In the genomic region with DNA sequence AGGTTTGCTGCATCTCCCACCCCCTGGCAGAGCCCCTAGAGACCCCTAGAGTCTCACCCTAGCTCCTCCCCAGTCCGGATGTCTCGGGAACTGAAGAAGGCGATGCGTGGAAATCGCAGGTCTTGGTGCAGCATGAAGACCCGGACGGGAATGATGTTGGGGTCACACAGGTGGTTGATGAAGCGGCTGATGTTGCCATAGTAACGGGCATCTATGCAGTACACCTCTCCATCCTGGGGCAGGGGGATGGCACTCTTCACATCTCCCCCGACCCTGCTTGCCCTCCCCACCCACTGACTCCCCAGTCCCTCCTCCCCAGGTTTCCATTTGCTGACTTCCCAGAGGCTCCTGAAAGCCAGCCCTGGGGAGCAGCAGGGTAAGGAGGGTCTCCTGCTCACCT, we compare ENCODE assay signal across 1 cellular context.
TF ChIP-seq lines count a peak whose summit lies in the region.

No MANE protein-coding gene starts in this region.

TF ChIP-seq in GM23338, 12 proteins besides CTCF, POLR2A, EP300 and RAD21:
- no peak for TF ChIP-seq EZH2 (IDR thresholded peaks at IDR 0.05; ENCODE audit: low read depth, unreplicated experiment)
- TF ChIP-seq CREB1 (CRISPR knock-in tag; IDR thresholded peaks at IDR 0.05; ENCODE audit: low read depth): no peak
- TF ChIP-seq EZH2phosphoT487 (IDR thresholded peaks at IDR 0.05; ENCODE audit: unreplicated experiment): no peak
- TF ChIP-seq, protein P1, sequence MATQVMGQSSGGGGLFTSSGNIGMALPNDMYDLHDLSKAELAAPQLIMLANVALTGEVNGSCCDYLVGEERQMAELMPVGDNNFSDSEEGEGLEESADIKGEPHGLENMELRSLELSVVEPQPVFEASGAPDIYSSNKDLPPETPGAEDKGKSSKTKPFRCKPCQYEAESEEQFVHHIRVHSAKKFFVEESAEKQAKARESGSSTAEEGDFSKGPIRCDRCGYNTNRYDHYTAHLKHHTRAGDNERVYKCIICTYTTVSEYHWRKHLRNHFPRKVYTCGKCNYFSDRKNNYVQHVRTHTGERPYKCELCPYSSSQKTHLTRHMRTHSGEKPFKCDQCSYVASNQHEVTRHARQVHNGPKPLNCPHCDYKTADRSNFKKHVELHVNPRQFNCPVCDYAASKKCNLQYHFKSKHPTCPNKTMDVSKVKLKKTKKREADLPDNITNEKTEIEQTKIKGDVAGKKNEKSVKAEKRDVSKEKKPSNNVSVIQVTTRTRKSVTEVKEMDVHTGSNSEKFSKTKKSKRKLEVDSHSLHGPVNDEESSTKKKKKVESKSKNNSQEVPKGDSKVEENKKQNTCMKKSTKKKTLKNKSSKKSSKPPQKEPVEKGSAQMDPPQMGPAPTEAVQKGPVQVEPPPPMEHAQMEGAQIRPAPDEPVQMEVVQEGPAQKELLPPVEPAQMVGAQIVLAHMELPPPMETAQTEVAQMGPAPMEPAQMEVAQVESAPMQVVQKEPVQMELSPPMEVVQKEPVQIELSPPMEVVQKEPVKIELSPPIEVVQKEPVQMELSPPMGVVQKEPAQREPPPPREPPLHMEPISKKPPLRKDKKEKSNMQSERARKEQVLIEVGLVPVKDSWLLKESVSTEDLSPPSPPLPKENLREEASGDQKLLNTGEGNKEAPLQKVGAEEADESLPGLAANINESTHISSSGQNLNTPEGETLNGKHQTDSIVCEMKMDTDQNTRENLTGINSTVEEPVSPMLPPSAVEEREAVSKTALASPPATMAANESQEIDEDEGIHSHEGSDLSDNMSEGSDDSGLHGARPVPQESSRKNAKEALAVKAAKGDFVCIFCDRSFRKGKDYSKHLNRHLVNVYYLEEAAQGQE (IDR thresholded peaks at IDR 0.05; ENCODE audit: unreplicated experiment): no peak
- TF ChIP-seq ZNF331 (CRISPR knock-in tag; IDR thresholded peaks at IDR 0.05; ENCODE audit: low read depth): no peak
- TF ChIP-seq STAT1 (IDR thresholded peaks at IDR 0.05; ENCODE audit: unreplicated experiment): no peak
- no peak for TF ChIP-seq POLR2AphosphoS5 (IDR thresholded peaks at IDR 0.05; ENCODE audit: low read depth)
- TF ChIP-seq, protein P2, sequence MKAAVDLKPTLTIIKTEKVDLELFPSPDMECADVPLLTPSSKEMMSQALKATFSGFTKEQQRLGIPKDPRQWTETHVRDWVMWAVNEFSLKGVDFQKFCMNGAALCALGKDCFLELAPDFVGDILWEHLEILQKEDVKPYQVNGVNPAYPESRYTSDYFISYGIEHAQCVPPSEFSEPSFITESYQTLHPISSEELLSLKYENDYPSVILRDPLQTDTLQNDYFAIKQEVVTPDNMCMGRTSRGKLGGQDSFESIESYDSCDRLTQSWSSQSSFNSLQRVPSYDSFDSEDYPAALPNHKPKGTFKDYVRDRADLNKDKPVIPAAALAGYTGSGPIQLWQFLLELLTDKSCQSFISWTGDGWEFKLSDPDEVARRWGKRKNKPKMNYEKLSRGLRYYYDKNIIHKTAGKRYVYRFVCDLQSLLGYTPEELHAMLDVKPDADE (IDR thresholded peaks at IDR 0.05): no peak
- TF ChIP-seq JUNB (IDR thresholded peaks at IDR 0.05; ENCODE audit: unreplicated experiment): no peak
- TF ChIP-seq, protein P3, sequence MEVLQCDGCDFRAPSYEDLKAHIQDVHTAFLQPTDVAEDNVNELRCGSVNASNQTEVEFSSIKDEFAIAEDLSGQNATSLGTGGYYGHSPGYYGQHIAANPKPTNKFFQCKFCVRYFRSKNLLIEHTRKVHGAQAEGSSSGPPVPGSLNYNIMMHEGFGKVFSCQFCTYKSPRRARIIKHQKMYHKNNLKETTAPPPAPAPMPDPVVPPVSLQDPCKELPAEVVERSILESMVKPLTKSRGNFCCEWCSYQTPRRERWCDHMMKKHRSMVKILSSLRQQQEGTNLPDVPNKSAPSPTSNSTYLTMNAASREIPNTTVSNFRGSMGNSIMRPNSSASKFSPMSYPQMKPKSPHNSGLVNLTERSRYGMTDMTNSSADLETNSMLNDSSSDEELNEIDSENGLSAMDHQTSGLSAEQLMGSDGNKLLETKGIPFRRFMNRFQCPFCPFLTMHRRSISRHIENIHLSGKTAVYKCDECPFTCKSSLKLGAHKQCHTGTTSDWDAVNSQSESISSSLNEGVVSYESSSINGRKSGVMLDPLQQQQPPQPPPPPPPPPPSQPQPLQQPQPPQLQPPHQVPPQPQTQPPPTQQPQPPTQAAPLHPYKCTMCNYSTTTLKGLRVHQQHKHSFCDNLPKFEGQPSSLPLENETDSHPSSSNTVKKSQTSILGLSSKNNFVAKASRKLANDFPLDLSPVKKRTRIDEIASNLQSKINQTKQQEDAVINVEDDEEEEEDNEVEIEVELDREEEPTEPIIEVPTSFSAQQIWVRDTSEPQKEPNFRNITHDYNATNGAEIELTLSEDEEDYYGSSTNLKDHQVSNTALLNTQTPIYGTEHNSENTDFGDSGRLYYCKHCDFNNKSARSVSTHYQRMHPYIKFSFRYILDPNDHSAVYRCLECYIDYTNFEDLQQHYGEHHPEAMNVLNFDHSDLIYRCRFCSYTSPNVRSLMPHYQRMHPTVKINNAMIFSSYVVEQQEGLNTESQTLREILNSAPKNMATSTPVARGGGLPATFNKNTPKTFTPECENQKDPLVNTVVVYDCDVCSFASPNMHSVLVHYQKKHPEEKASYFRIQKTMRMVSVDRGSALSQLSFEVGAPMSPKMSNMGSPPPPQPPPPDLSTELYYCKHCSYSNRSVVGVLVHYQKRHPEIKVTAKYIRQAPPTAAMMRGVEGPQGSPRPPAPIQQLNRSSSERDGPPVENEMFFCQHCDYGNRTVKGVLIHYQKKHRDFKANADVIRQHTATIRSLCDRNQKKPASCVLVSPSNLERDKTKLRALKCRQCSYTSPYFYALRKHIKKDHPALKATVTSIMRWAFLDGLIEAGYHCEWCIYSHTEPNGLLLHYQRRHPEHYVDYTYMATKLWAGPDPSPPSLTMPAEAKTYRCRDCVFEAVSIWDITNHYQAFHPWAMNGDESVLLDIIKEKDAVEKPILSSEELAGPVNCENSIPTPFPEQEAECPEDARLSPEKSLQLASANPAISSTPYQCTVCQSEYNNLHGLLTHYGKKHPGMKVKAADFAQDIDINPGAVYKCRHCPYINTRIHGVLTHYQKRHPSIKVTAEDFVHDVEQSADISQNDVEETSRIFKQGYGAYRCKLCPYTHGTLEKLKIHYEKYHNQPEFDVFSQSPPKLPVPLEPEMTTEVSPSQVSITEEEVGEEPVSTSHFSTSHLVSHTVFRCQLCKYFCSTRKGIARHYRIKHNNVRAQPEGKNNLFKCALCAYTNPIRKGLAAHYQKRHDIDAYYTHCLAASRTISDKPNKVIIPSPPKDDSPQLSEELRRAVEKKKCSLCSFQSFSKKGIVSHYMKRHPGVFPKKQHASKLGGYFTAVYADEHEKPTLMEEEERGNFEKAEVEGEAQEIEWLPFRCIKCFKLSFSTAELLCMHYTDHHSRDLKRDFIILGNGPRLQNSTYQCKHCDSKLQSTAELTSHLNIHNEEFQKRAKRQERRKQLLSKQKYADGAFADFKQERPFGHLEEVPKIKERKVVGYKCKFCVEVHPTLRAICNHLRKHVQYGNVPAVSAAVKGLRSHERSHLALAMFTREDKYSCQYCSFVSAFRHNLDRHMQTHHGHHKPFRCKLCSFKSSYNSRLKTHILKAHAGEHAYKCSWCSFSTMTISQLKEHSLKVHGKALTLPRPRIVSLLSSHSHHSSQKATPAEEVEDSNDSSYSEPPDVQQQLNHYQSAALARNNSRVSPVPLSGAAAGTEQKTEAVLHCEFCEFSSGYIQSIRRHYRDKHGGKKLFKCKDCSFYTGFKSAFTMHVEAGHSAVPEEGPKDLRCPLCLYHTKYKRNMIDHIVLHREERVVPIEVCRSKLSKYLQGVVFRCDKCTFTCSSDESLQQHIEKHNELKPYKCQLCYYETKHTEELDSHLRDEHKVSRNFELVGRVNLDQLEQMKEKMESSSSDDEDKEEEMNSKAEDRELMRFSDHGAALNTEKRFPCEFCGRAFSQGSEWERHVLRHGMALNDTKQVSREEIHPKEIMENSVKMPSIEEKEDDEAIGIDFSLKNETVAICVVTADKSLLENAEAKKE (CRISPR knock-in tag; IDR thresholded peaks at IDR 0.05): no peak
- TF ChIP-seq ZNF114 (CRISPR knock-in tag; IDR thresholded peaks at IDR 0.05): no peak
- no peak for TF ChIP-seq NANOG (IDR thresholded peaks at IDR 0.05; ENCODE audit: borderline replicate concordance)
